11 cellular contexts compared by ENCODE assay signal in the genomic region with DNA sequence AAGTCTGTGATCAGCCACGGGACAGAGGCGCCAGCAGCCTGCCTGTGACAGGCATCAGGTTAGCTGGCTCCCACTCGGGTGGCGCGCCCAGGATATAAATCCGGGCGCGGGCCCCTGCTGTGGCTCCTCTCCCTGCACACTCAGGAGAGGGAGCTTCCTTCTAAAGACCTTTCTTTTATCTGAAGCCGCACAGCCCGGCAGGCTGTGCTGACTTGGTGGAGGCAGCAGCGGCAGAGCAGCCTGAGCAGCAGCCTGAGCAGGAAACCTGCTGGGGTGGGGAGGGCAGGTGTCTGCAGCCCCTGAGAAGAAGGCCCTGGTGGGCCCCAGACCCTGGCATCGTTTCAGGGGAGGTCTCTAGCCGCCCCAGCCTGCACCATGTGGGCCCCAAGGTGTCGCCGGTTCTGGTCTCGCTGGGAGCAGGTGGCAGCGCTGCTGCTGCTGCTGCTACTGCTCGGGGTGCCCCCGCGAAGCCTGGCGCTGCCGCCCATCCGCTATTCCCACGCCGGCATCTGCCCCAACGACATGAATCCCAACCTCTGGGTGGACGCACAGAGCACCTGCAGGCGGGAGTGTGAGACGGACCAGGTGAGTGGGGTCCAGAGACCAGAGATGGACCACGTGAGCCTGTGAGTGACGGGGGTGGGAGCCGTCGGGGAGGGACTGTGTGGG. TPM values are rescaled to one million over a fixed set of nuclear protein-coding genes. Genes with fewer than 3 reads are reported as not detected.
DNase-seq lines count a peak whose midpoint lies in the region; ATAC-seq and TF ChIP-seq lines count a peak whose summit lies in the region.
"Had no signal": no experiment of that assay in that cellular context is flagged by ENCODE, and none has a peak within 500 bp of the region (broad histone marks: within the 10 kb centered on the region; RNA-seq: fewer than 3 reads in every experiment).

Gene WFIKKN2 (plus strand): TSS at position 24 of the 669 bp plus-strand sequence. CDS start 352 bp downstream, at position 376.

- H3K4me3 ChIP-seq in coronary artery: peak within 1 kb of the TSS; percentile 67
- peak within 1 kb of the TSS; percentile 47 to 52 for H3K4me3 ChIP-seq in muscle layer of duodenum (ENCODE audit: low read depth in 1 of 2, low read length in 2 of 2)
- peak within 1 kb of the TSS in 3 of 4 donors; percentile 14 to 34 (median 14) for H3K4me3 ChIP-seq in transverse colon

- in situ Hi-C loops in transverse colon (cut with MboI; ENCODE audit: low pct_ligation_motif_present in 1 of 4, low pct_unique_long_range_greater_than_20kb in 1 of 4, low sequenced_read_pairs in 3 of 4): loop anchor here in 2 of 4 donors (10.0 to 25.0 kb wide), 2 partner anchors 291 to 298 kb away; partner anchors contain the start of genes SPATA20 (in 2 of the 2) and EPN3 (in 1 of the 2)

- POLR2A ChIA-PET in GM10248 (lab: Yijun Ruan, JAX): no interaction called here

- WGBS in transverse colon (ENCODE audit: low coverage in 1 of 2), 2 donors: 50% methylated on average over 19 of the region's 33 CpGs; no CpG with 5 or more reads in 1 of the 2 donors

- H3K9me3 ChIP-seq in muscle layer of duodenum (ENCODE audit: control insufficient read depth in 1 of 2, low read length in 2 of 2): no peaks in the 10 kb centered on the region
- no peaks in the 10 kb centered on the region for H3K9me3 ChIP-seq in transverse colon
- H3K9me3 ChIP-seq: pancreas had no signal

- H3K36me3 ChIP-seq in muscle layer of duodenum (ENCODE audit: control insufficient read depth in 1 of 2, insufficient read depth in 2 of 2, low read length in 2 of 2) (no peaks in the 10 kb centered on the region), transverse colon (no peaks in the 10 kb centered on the region)
- H3K36me3 ChIP-seq: pancreas had no signal

- no peak for TF ChIP-seq EP300 in transverse colon (IDR thresholded peaks at IDR 0.05; ENCODE audit: low read depth)

- H3K4me1 ChIP-seq in muscle layer of duodenum (ENCODE audit: control insufficient read depth in 1 of 2, insufficient read depth in 2 of 2, low read length in 2 of 2) (peaks cover 0 to 8% of the 10 kb centered on the region in 2 donors), transverse colon (peaks cover 0 to 15% (median 13%) of the 10 kb centered on the region in 4 donors)
- H3K4me1 ChIP-seq: pancreas had no signal

- no peak for TF ChIP-seq POLR2A in transverse colon (IDR thresholded peaks at IDR 0.05)

- TF ChIP-seq CTCF in coronary artery (IDR thresholded peaks at IDR 0.05): no peak
- no peak for TF ChIP-seq CTCF in transverse colon (IDR thresholded peaks at IDR 0.05)
- no peak for TF ChIP-seq CTCF in GM10248 (IDR thresholded peaks at IDR 0.05; ENCODE audit: control extremely low read depth, extremely low read depth, low read depth, missing control alignments)

- H3K27me3 ChIP-seq in muscle layer of duodenum (ENCODE audit: low read depth, low read length): peaks cover 5% of the 10 kb centered on the region
- H3K27me3 ChIP-seq in transverse colon: peaks cover 24% of the 10 kb centered on the region
- H3K27me3 ChIP-seq: pancreas had no signal

- H3K27ac ChIP-seq in coronary artery: peak within 1 kb of the TSS in 1 of 2 donors; percentile 26
- H3K27ac ChIP-seq in muscle layer of duodenum (ENCODE audit: low read length): no peak within 1 kb of the TSS
- no peak within 1 kb of the TSS for H3K27ac ChIP-seq in transverse colon
- H3K27ac ChIP-seq: pancreas had no signal

- CTCF ChIA-PET in GM10248 (lab: Yijun Ruan, JAX): interaction anchor here (1.2 to 8.5 kb wide), 4 partner anchors 18 to 121 kb away, joined by 3 to 65 read pairs (median 4); no protein-coding TSS in a partner anchor

- no peak for ATAC-seq in activated CD4-positive, CD25-positive, alpha-beta regulatory T cell treated with anti-CD3 and anti-CD28 coated beads, Interleukin-2, amount 50 U/mL, for 24 hours
- ATAC-seq: activated CD8-positive, alpha-beta T cell treated with anti-CD3 and anti-CD28 coated beads, Interleukin-2, amount 10 ng/mL, durations not matched to agents 7 days and 5 days had no signal

- peak; percentile 26 for DNase-seq in activated CD4-positive, CD25-positive, alpha-beta regulatory T cell treated with anti-CD3 and anti-CD28 coated beads, Interleukin-2, amount 50 U/mL, for 72 hours
- DNase-seq in coronary artery (ENCODE audit: low spot score) (peak; percentile 69), transverse colon (peak; percentile 26), activated T-cell treated with anti-CD3 and anti-CD28 coated beads for 4 hours (no peak), GM10248 (ENCODE audit: extremely low spot score) (no peak)
- no peak for DNase-seq in stimulated activated naive CD4-positive, alpha-beta T cell (lab: John Stamatoyannopoulos, UW)
- DNase-seq: activated CD8-positive, alpha-beta T cell treated with anti-CD3 and anti-CD28 coated beads, Interleukin-2, amount 10 ng/mL, durations not matched to agents 7 days and 5 days; hippocampal formation had no signal

- intact Hi-C loops in transverse colon (cut with DNase I; ENCODE audit: low total_unique reads): no loop called here

RNA-seq across cellular contexts. Expression of gene WFIKKN2, which starts in this region (rescaled TPM):
- total RNA-seq in transverse colon: not detected
- total RNA-seq: activated CD8-positive, alpha-beta T cell treated with anti-CD3 and anti-CD28 coated beads, Interleukin-2, amount 10 ng/mL, durations not matched to agents 7 days and 5 days had no signal

Comparison
In these comparisons a context has a peak if more than half of its experiments do, and no peak if none do; other contexts are left out.
1. Peak in DNase-seq and H3K4me3 ChIP-seq in transverse colon; RNA of the gene not detected or under 1 TPM.
2. DNase-seq: peak in activated CD4-positive, CD25-positive, alpha-beta regulatory T cell treated with anti-CD3 and anti-CD28 coated beads, Interleukin-2, amount 50 U/mL, for 72 hours (single experiment) and coronary artery (single experiment); none in activated T-cell treated with anti-CD3 and anti-CD28 coated beads for 4 hours (single experiment), stimulated activated naive CD4-positive, alpha-beta T cell (0 of 6) and GM10248 (single experiment).
3. H3K4me3 ChIP-seq: peak in every context shown above with its lines; median percentile 67 in coronary artery; 50 in muscle layer of duodenum; 14 in transverse colon.